Comparison of ENCODE assay signal across 9 cellular contexts in genomic region chr10:26440091-26440445, GRCh38. TPM values are rescaled to one million over a fixed set of nuclear protein-coding genes. Genes with fewer than 3 reads are reported as not detected.
A peak's percentile ranks its signal among the peaks of the same experiment; 100 is the strongest.
DNase-seq lines count a peak whose midpoint lies in the region; ATAC-seq and TF ChIP-seq lines count a peak whose summit lies in the region.
"Had no signal": no experiment of that assay in that cellular context is flagged by ENCODE, and none has a peak within 500 bp of the region (broad histone marks: within the 10 kb centered on the region; RNA-seq: fewer than 3 reads in every experiment).

No MANE protein-coding gene starts in this region.

- CTCF ChIA-PET in CD4-positive, alpha-beta T cell (lab: Charles Lee) = interaction anchor here (1.0 to 2.1 kb wide), 2 partner anchors 13 to 64 kb away, joined by 3 to 5 read pairs; no protein-coding TSS in a partner anchor

- H3K27ac Mint-ChIP-seq in CD4-positive, alpha-beta T cell = peak overlapping the region; percentile 97
- H3K27ac Mint-ChIP-seq in activated naive CD8-positive, alpha-beta T cell = peak overlapping the region; percentile 94
- H3K27ac Mint-ChIP-seq in natural killer cell = peak overlapping the region; percentile 85 to 97
- H3K27ac Mint-ChIP-seq in endothelial cell (ENCODE audit: unreplicated experiment) = no peak overlapping the region

- ATAC-seq in CD4-positive, alpha-beta T cell (ENCODE audit: poor library complexity) = no peak
- ATAC-seq in natural killer cell (no peak), GM19467 (IDR thresholded peaks at IDR 0.05; ENCODE audit: unreplicated experiment) (no peak)

- H3K27me3 ChIP-seq in CD4-positive, alpha-beta T cell (ENCODE audit: control insufficient read depth, insufficient read depth, low read length) = no peaks in the 10 kb centered on the region

- H3K27me3 Mint-ChIP-seq in CD4-positive, alpha-beta T cell = no peaks in the 10 kb centered on the region
- no peaks in the 10 kb centered on the region for H3K27me3 Mint-ChIP-seq in activated naive CD8-positive, alpha-beta T cell
- H3K27me3 Mint-ChIP-seq in natural killer cell (ENCODE audit: low read depth in 2 of 2) (no peaks in the 10 kb centered on the region), endothelial cell (ENCODE audit: unreplicated experiment) (no peaks in the 10 kb centered on the region)

- intact Hi-C loops in CD4-positive, alpha-beta T cell (cut with DNase I, micrococcal nuclease) = loop anchor here (10.0 kb wide), 1 partner anchor 715 kb away; the partner anchor contains the start of genes MASTL (in 2 of the 2) and YME1L1 (in 2 of the 2)
- intact Hi-C loops in natural killer cell (cut with micrococcal nuclease) = loop anchor here (10.0 kb wide), 1 partner anchor 715 kb away; the partner anchor contains the start of genes MASTL and YME1L1

- H3K4me3 ChIP-seq in GM12875 (ENCODE audit: low read depth, low read length) = peak overlapping the region; percentile 97

- no peak for TF ChIP-seq CTCF in CD4-positive, alpha-beta T cell (IDR thresholded peaks at IDR 0.05)
- TF ChIP-seq CTCF in GM12875 (IDR thresholded peaks at IDR 0.05; ENCODE audit: borderline replicate concordance, insufficient read depth, low read depth, low read length) (no peak), natural killer cell (IDR thresholded peaks at IDR 0.05) (no peak), endothelial cell (IDR thresholded peaks at IDR 0.05; ENCODE audit: unreplicated experiment) (no peak)

- H3K36me3 Mint-ChIP-seq in CD4-positive, alpha-beta T cell (ENCODE audit: low read depth) = peaks cover 38% of the 10 kb centered on the region
- peaks cover 13% of the 10 kb centered on the region for H3K36me3 Mint-ChIP-seq in activated naive CD8-positive, alpha-beta T cell
- H3K36me3 Mint-ChIP-seq in natural killer cell (no peaks in the 10 kb centered on the region), endothelial cell (ENCODE audit: low read depth, unreplicated experiment) (no peaks in the 10 kb centered on the region)

- H3K4me1 Mint-ChIP-seq in CD4-positive, alpha-beta T cell (ENCODE audit: low read depth) = peaks cover 67% of the 10 kb centered on the region
- H3K4me1 Mint-ChIP-seq in activated naive CD8-positive, alpha-beta T cell (ENCODE audit: low read depth) = peaks cover 64% of the 10 kb centered on the region
- H3K4me1 Mint-ChIP-seq in natural killer cell = peaks cover 65 to 72% of the 10 kb centered on the region in 2 donors
- H3K4me1 Mint-ChIP-seq in endothelial cell (ENCODE audit: unreplicated experiment) = peaks cover 6% of the 10 kb centered on the region

- H3K9me3 Mint-ChIP-seq in CD4-positive, alpha-beta T cell = no peaks in the 10 kb centered on the region
- peaks cover 4% of the 10 kb centered on the region for H3K9me3 Mint-ChIP-seq in activated naive CD8-positive, alpha-beta T cell (ENCODE audit: low read depth)
- H3K9me3 Mint-ChIP-seq in natural killer cell (peaks cover 0 to under 1% of the 10 kb centered on the region in 2 donors), endothelial cell (ENCODE audit: unreplicated experiment) (no peaks in the 10 kb centered on the region)

- POLR2A ChIA-PET in CD4-positive, alpha-beta T cell (lab: Charles Lee) = interaction anchor here (1.0 to 5.4 kb wide), 4 partner anchors 9 to 47 kb away, joined by 3 to 28 read pairs (median 26); no protein-coding TSS in a partner anchor

- H3K9me3 ChIP-seq in CD4-positive, alpha-beta T cell (ENCODE audit: control insufficient read depth, low read length) = no peaks in the 10 kb centered on the region

- peak overlapping the region; percentile 91 for H3K27ac ChIP-seq in CD4-positive, alpha-beta T cell (ENCODE audit: low read depth, low read length)

- no peak for DNase-seq in CD4-positive, alpha-beta T cell
- no peak for DNase-seq in natural killer cell
- no peak for DNase-seq in endothelial cell (ENCODE audit: low spot score)
- DNase-seq in EL = no peak
- DNase-seq: DMS 273 treated with DMSO at 0.1 percent for 48 hours, NCI-H345 had no signal

- H3K4me3 Mint-ChIP-seq in CD4-positive, alpha-beta T cell = peak overlapping the region; percentile 98
- H3K4me3 Mint-ChIP-seq in activated naive CD8-positive, alpha-beta T cell = peak overlapping the region; percentile 92
- H3K4me3 Mint-ChIP-seq in natural killer cell (peak overlapping the region; percentile 97), endothelial cell (ENCODE audit: unreplicated experiment) (no peak overlapping the region)

RNA-seq across cellular contexts. Expression of gene APBB1IP, which starts 1.9 kb away (rescaled TPM):
- 10 to 100 TPM; 44.5 to 45.6 TPM for total RNA-seq in CD4-positive, alpha-beta T cell
- total RNA-seq in natural killer cell = 100 to 1,000 TPM in 2 of 3 donors, 10 to 100 TPM in 1; 92.5 to 119 (median 100) TPM
- total RNA-seq in endothelial cell (ENCODE audit: unreplicated experiment) = not detected

Comparison
In these comparisons a context has a peak if more than half of its experiments do, and no peak if none do; other contexts are left out.
1. RNA of gene APBB1IP, which starts 1.9 kb away (total RNA-seq): 92.5 to 119 TPM in natural killer cell and 44.5 to 45.6 TPM in CD4-positive, alpha-beta T cell; not detected in endothelial cell (single experiment); every median in the first group is over 10 times any median in the second.